ENCODE assay signal across 34 cellular contexts in the genomic region with DNA sequence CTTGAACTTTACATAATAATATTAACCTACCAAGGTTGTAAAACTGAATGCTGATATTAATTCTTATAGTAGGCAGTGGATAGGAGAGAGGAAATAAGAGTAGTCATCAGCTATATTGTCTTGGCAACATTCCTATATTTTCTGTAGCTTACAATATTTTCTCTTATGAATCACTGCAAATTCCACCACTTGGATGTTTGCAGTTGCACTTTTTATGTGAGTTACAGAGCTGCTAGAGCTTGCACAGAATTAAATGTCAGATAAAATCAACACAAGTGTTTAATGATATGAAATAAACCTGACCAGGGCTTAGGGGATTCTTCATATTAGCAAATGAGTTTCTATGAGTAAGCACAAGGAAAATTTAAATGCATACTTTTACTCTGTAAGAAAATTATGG.
DNase-seq lines count a peak whose midpoint lies in the region; ATAC-seq and TF ChIP-seq lines count a peak whose summit lies in the region.
"Had no signal": no experiment of that assay in that cellular context is flagged by ENCODE, and none has a peak within 500 bp of the region (broad histone marks: within the 10 kb centered on the region; RNA-seq: fewer than 3 reads in every experiment).

No MANE protein-coding gene starts in this region.

- CTCF ChIA-PET in PC-3 (lab: Charles Lee) = interaction anchor here (0.6 kb wide), 2 partner anchors 108 to 321 kb away, joined by 3 read pairs; no protein-coding TSS in a partner anchor

- H3K9me3 ChIP-seq in PC-3 (ENCODE audit: low read length) = no peaks in the 10 kb centered on the region
- no peaks in the 10 kb centered on the region for H3K9me3 ChIP-seq in mesenchymal stem cell (ENCODE audit: control insufficient read depth, low read length)
- H3K9me3 ChIP-seq in smooth muscle cell (replicated peaks; ENCODE audit: low read depth) = no peaks in the 10 kb centered on the region
- no peaks in the 10 kb centered on the region for H3K9me3 ChIP-seq in prostate gland
- H3K9me3 ChIP-seq: thyroid gland, vagina had no signal

- H3K4me3 Mint-ChIP-seq in CD14-positive monocyte = no peak overlapping the region
- H3K4me3 Mint-ChIP-seq: activated CD4-positive, alpha-beta T cell treated with anti-CD3 and anti-CD28 coated beads, Interleukin-2, amount 10 ng/mL, durations not matched to agents 24 days and 14 days; activated naive CD8-positive, alpha-beta T cell treated with anti-CD3 and anti-CD28 coated beads for 36 hours; B cell; CD8-positive, alpha-beta memory T cell; effector memory CD8-positive, alpha-beta T cell; immature natural killer cell; nephron progenitor cell; T-cell had no signal

- intact Hi-C loops in PC-3 (cut with micrococcal nuclease) = loop anchor here (1.0 to 10.0 kb wide), 3 partner anchors 85 to 313 kb away; no protein-coding TSS in a partner anchor
- intact Hi-C loops in CD14-positive monocyte (cut with micrococcal nuclease) = no loop called here
- intact Hi-C loops in prostate gland (cut with DNase I) = no loop called here

- H3K27ac ChIP-seq in PC-3 (ENCODE audit: low read length) (peak overlapping the region; percentile 57), mesenchymal stem cell (ENCODE audit: low read length, poor library complexity, severe bottlenecking) (no peak overlapping the region), smooth muscle cell (ENCODE audit: low read depth) (no peak overlapping the region), prostate gland (no peak overlapping the region)
- H3K27ac ChIP-seq: PC-9, thyroid gland, vagina had no signal

- no peak overlapping the region for H3K4ac ChIP-seq in mesenchymal stem cell (ENCODE audit: low read depth in 1 of 2, low read length in 2 of 2)

- no peak overlapping the region for H3K4me2 ChIP-seq in PC-3 (ENCODE audit: low read length)
- H3K4me2 ChIP-seq in mesenchymal stem cell (ENCODE audit: low read length, poor library complexity, severe bottlenecking) = no peak overlapping the region
- H3K4me2 ChIP-seq in smooth muscle cell = no peak overlapping the region
- H3K4me2 ChIP-seq: PC-9 had no signal

- H4K91ac ChIP-seq in mesenchymal stem cell (ENCODE audit: low read length) = no peak overlapping the region

- H4K20me1 ChIP-seq in PC-3 (ENCODE audit: low read length) (no peaks in the 10 kb centered on the region), smooth muscle cell (ENCODE audit: low read depth) (no peaks in the 10 kb centered on the region)

- H2AFZ ChIP-seq in PC-3 (ENCODE audit: low read length) (no peak overlapping the region), mesenchymal stem cell (ENCODE audit: low read depth, low read length) (no peak overlapping the region), smooth muscle cell (ENCODE audit: low read depth) (no peak overlapping the region)
- H2AFZ ChIP-seq: PC-9 had no signal

- no peaks in the 10 kb centered on the region for H3K4me1 Mint-ChIP-seq in CD14-positive monocyte
- H3K4me1 Mint-ChIP-seq: activated CD4-positive, alpha-beta T cell treated with anti-CD3 and anti-CD28 coated beads, Interleukin-2, amount 10 ng/mL, durations not matched to agents 24 days and 14 days; activated naive CD8-positive, alpha-beta T cell treated with anti-CD3 and anti-CD28 coated beads for 36 hours; B cell; CD8-positive, alpha-beta memory T cell; immature natural killer cell; nephron progenitor cell; T-cell had no signal

- no TSS peak for BruUV-seq in PC-3 (replicated peaks; lab: Mats Ljungman, UMichigan)

- H3K4me3 ChIP-seq in PC-3 (ENCODE audit: low read length) (no peak overlapping the region), choroid plexus epithelial cell (ENCODE audit: low read depth, low read length) (no peak overlapping the region), mesenchymal stem cell (ENCODE audit: insufficient read depth in 1 of 2, low read depth in 1 of 2, low read length in 2 of 2) (no peak overlapping the region), smooth muscle cell (no peak overlapping the region), prostate gland (no peak overlapping the region)
- H3K4me3 ChIP-seq: PC-9, thyroid gland, vagina had no signal

- peak; percentile 98 for ATAC-seq in PC-3
- ATAC-seq: effector memory CD8-positive, alpha-beta T cell; HepG2; left lobe of liver; right cardiac atrium; T-cell had no signal

- no peaks in the 10 kb centered on the region for H3K27me3 ChIP-seq in PC-3 (ENCODE audit: low read length)
- H3K27me3 ChIP-seq in mesenchymal stem cell (ENCODE audit: control insufficient read depth in 1 of 2, insufficient read depth in 1 of 2, low read length in 2 of 2) = no peaks in the 10 kb centered on the region
- H3K27me3 ChIP-seq in smooth muscle cell (ENCODE audit: low read depth) = no peaks in the 10 kb centered on the region
- H3K27me3 ChIP-seq in prostate gland (replicated peaks; ENCODE audit: insufficient read depth) = no peaks in the 10 kb centered on the region
- H3K27me3 ChIP-seq: thyroid gland, vagina had no signal

- H3K18ac ChIP-seq in mesenchymal stem cell (ENCODE audit: low read depth in 1 of 2, low read length in 2 of 2) = no peak overlapping the region

- H3K79me2 ChIP-seq in PC-3 (ENCODE audit: low read length) = no peaks in the 10 kb centered on the region
- H3K79me2 ChIP-seq in smooth muscle cell (ENCODE audit: low read depth) = no peaks in the 10 kb centered on the region

- no peaks in the 10 kb centered on the region for H3K36me3 ChIP-seq in PC-3 (ENCODE audit: low read depth, low read length)
- no peaks in the 10 kb centered on the region for H3K36me3 ChIP-seq in mesenchymal stem cell (ENCODE audit: control insufficient read depth in 1 of 2, insufficient read depth in 2 of 2, low read depth in 1 of 2, low read length in 2 of 2)
- H3K36me3 ChIP-seq in smooth muscle cell (ENCODE audit: low read depth) = no peaks in the 10 kb centered on the region
- H3K36me3 ChIP-seq in prostate gland = no peaks in the 10 kb centered on the region
- H3K36me3 ChIP-seq: thyroid gland, vagina had no signal

- H3K9me3 Mint-ChIP-seq in CD14-positive monocyte = peaks cover 0 to 8% (median 2%) of the 10 kb centered on the region in 7 donors
- H3K9me3 Mint-ChIP-seq: nephron progenitor cell had no signal

- H2BK120ac ChIP-seq in mesenchymal stem cell (ENCODE audit: low read depth, low read length) = no peak overlapping the region

- H3K4me1 ChIP-seq in PC-3 (ENCODE audit: insufficient read depth, low read length) (peaks cover 14% of the 10 kb centered on the region), mesenchymal stem cell (ENCODE audit: control insufficient read depth, insufficient read depth, low read depth, low read length) (no peaks in the 10 kb centered on the region), smooth muscle cell (ENCODE audit: low read depth) (no peaks in the 10 kb centered on the region), prostate gland (replicated peaks) (no peaks in the 10 kb centered on the region)
- H3K4me1 ChIP-seq: thyroid gland, vagina had no signal

- H2BK12ac ChIP-seq in mesenchymal stem cell (ENCODE audit: low read length in 2 of 2) = no peak overlapping the region

- no peak for TF ChIP-seq POLR2A in prostate gland (IDR thresholded peaks at IDR 0.05)

- H3K9ac ChIP-seq in PC-3 (ENCODE audit: low read length) = no peak overlapping the region
- H3K9ac ChIP-seq in mesenchymal stem cell (ENCODE audit: low read length) = no peak overlapping the region
- H3K9ac ChIP-seq in smooth muscle cell (ENCODE audit: low read depth) = no peak overlapping the region

- POLR2A ChIA-PET in PC-3 (lab: Charles Lee; ENCODE audit: unreplicated experiment) = no interaction called here

- no peak overlapping the region for H2BK15ac ChIP-seq in mesenchymal stem cell (ENCODE audit: low read depth, poor library complexity, severe bottlenecking)

- H4K8ac ChIP-seq in mesenchymal stem cell (ENCODE audit: low read length) = no peak overlapping the region

- H3F3A ChIP-seq in PC-3 (ENCODE audit: low read length, unreplicated experiment) (no peaks in the 10 kb centered on the region), smooth muscle cell (ENCODE audit: low read depth) (no peaks in the 10 kb centered on the region)

- no peaks in the 10 kb centered on the region for H3K27me3 Mint-ChIP-seq in CD14-positive monocyte (ENCODE audit: low read depth in 3 of 3)
- H3K27me3 Mint-ChIP-seq: activated CD4-positive, alpha-beta T cell treated with anti-CD3 and anti-CD28 coated beads, Interleukin-2, amount 10 ng/mL, durations not matched to agents 24 days and 14 days; activated naive CD8-positive, alpha-beta T cell treated with anti-CD3 and anti-CD28 coated beads for 36 hours; B cell; CD8-positive, alpha-beta memory T cell; effector memory CD8-positive, alpha-beta T cell; T-cell had no signal

- H3K14ac ChIP-seq in mesenchymal stem cell (ENCODE audit: low read length in 2 of 2) = no peak overlapping the region

- H3K9me2 ChIP-seq in PC-3 (replicated peaks; ENCODE audit: low read length) = no peaks in the 10 kb centered on the region

- TF ChIP-seq CTCF in PC-3 (conservative IDR thresholded peaks at IDR 0.05; ENCODE audit: low read depth, low read length) (no peak), choroid plexus epithelial cell (conservative IDR thresholded peaks at IDR 0.05; ENCODE audit: low read depth, low read length) (no peak), smooth muscle cell (IDR thresholded peaks at IDR 0.05; ENCODE audit: borderline replicate concordance, insufficient read depth, poor library complexity, severe bottlenecking) (no peak), CD14-positive monocyte (IDR thresholded peaks at IDR 0.05) (no peak), prostate gland (IDR thresholded peaks at IDR 0.05) (no peak)

- H2AK5ac ChIP-seq in mesenchymal stem cell (ENCODE audit: low read length, severe bottlenecking) = no peak overlapping the region

- no peaks in the 10 kb centered on the region for H3K36me3 Mint-ChIP-seq in CD14-positive monocyte
- H3K36me3 Mint-ChIP-seq: activated naive CD8-positive, alpha-beta T cell treated with anti-CD3 and anti-CD28 coated beads for 36 hours; CD8-positive, alpha-beta memory T cell; T-cell had no signal

- H3K23ac ChIP-seq in mesenchymal stem cell (ENCODE audit: low read length in 2 of 2) = no peak overlapping the region

- no peak overlapping the region for H3K27ac Mint-ChIP-seq in CD14-positive monocyte
- H3K27ac Mint-ChIP-seq: activated CD4-positive, alpha-beta T cell treated with anti-CD3 and anti-CD28 coated beads, Interleukin-2, amount 10 ng/mL, durations not matched to agents 24 days and 14 days; activated naive CD8-positive, alpha-beta T cell treated with anti-CD3 and anti-CD28 coated beads for 36 hours; B cell; CD8-positive, alpha-beta memory T cell; effector memory CD8-positive, alpha-beta T cell; immature natural killer cell; nephron progenitor cell; T-cell had no signal

- H2BK5ac ChIP-seq in mesenchymal stem cell (ENCODE audit: low read depth, low read length, poor library complexity, severe bottlenecking) = no peak overlapping the region

- DNase-seq in EL (peak; percentile 50), PC-3 (peak; percentile 90), choroid plexus epithelial cell (ENCODE audit: low read depth) (peak; percentile 31), mesenchymal stem cell (peak; percentile 13), smooth muscle cell (lab: John Stamatoyannopoulos, UW; ENCODE audit: unreplicated experiment) (no peak), CD14-positive monocyte (ENCODE audit: low spot score) (no peak), prostate gland (ENCODE audit: low spot score) (no peak)
- DNase-seq in activated effector memory CD4-positive, alpha-beta T cell treated with Interleukin-2 at 50 U/mL for 16 hours = no peak
- DNase-seq: ACHN; activated CD4-positive, alpha-beta T cell treated with anti-CD3 and anti-CD28 coated beads, Interleukin-2, amount 10 ng/mL, durations not matched to agents 24 days and 14 days; activated CD8-positive, alpha-beta memory T cell treated with anti-CD3 and anti-CD28 coated beads for 24 hours; activated gamma-delta T cell; activated naive CD8-positive, alpha-beta T cell treated with anti-CD3 and anti-CD28 coated beads for 36 hours; aorta; CD8-positive, alpha-beta memory T cell; central memory CD4-positive, alpha-beta T cell; DMS 273 treated with DMSO at 0.1 percent for 48 hours; effector memory CD8-positive, alpha-beta T cell; immature natural killer cell; Karpas-422; NCI-H1417 treated with DMSO at 0.1 percent for 48 hours; NCI-H2029 treated with DMSO at 0.1 percent for 48 hours; NCI-H524 treated with DMSO at 0.1 percent for 48 hours; nephron progenitor cell; PC-9; right cardiac atrium; SHP77 treated with DMSO at 0.1 percent for 48 hours; stimulated activated CD4-positive, alpha-beta T cell treated with anti-CD3 and anti-CD28 coated beads, Interleukin-4, amount 100 ng/mL, for 24 hours; T-cell; thyroid gland had no signal

- no peaks in the 10 kb centered on the region for H3K79me1 ChIP-seq in mesenchymal stem cell (replicated peaks; ENCODE audit: low read length, poor library complexity, severe bottlenecking)

Comparison
In these comparisons a context has a peak if more than half of its experiments do, and no peak if none do; other contexts are left out.
1. DNase-seq: peak in EL (single experiment), PC-3 (single experiment), choroid plexus epithelial cell (single experiment) and mesenchymal stem cell (single experiment); none in activated effector memory CD4-positive, alpha-beta T cell treated with Interleukin-2 at 50 U/mL for 16 hours (single experiment), smooth muscle cell (single experiment), CD14-positive monocyte (single experiment) and prostate gland (single experiment).